Comparison of ENCODE assay signal across 10 cellular contexts in genomic region chr2:96501471-96501874, GRCh38. TPM values are rescaled to one million over a fixed set of nuclear protein-coding genes. Genes with fewer than 3 reads are reported as not detected.
DNase-seq lines count a peak whose midpoint lies in the region; ATAC-seq and TF ChIP-seq lines count a peak whose summit lies in the region.
"Had no signal": no experiment of that assay in that cellular context is flagged by ENCODE, and none has a peak within 500 bp of the region (broad histone marks: within the 10 kb centered on the region; RNA-seq: fewer than 3 reads in every experiment).

No MANE protein-coding gene starts in this region.

- H3K4me1 Mint-ChIP-seq in T-cell (peaks cover 14 to 15% (median 15%) of the 10 kb centered on the region in 3 donors), memory B cell (peaks cover 11% of the 10 kb centered on the region), glutamatergic neuron (ENCODE audit: low read depth, unreplicated experiment) (no peaks in the 10 kb centered on the region)

- TF ChIP-seq CTCF in GM13977 (IDR thresholded peaks at IDR 0.05; ENCODE audit: extremely low read depth, insufficient read depth, missing control alignments) (no peak), GM20000 (IDR thresholded peaks at IDR 0.05; ENCODE audit: extremely low read depth, missing control alignments) (no peak), glutamatergic neuron (IDR thresholded peaks at IDR 0.05; ENCODE audit: partially characterized antibody, unreplicated experiment) (no peak)

- DNase-seq in GM13977 (ENCODE audit: low spot score) (peak; percentile 57), GM20000 (ENCODE audit: low spot score) (peak; percentile 66), T-cell (peak in 12 of 34 experiments; percentile 8 to 57 (median 19)), memory B cell (ENCODE audit: low spot score in 2 of 2) (peak in 1 of 2 donors; percentile 44), SKM-1 (lab: John Stamatoyannopoulos, UW; ENCODE audit: unreplicated experiment) (no peak), glutamatergic neuron (no peak), RPMI8226 (no peak)
- DNase-seq: NCI-H1105 treated with DMSO at 0.1 percent for 48 hours had no signal

- ATAC-seq in T-cell (replicated peaks in 1 of 4) (peak; percentile 55 to 95 (median 69)), memory B cell (ENCODE audit: low read depth) (peak; percentile 97), HG02852 (IDR thresholded peaks at IDR 0.05; ENCODE audit: unreplicated experiment) (no peak)

- H3K4me3 Mint-ChIP-seq in T-cell (no peak overlapping the region), memory B cell (peak overlapping the region; percentile 2), glutamatergic neuron (ENCODE audit: unreplicated experiment) (no peak overlapping the region)

- no peak overlapping the region for H3K27ac Mint-ChIP-seq in T-cell
- peak overlapping the region; percentile 62 for H3K27ac Mint-ChIP-seq in memory B cell
- no peak overlapping the region for H3K27ac Mint-ChIP-seq in glutamatergic neuron (ENCODE audit: unreplicated experiment)

- POLR2A ChIA-PET in T-cell (lab: Charles Lee), result no interaction called here

- H3K9me3 Mint-ChIP-seq in T-cell, result no peaks in the 10 kb centered on the region
- H3K9me3 Mint-ChIP-seq in memory B cell, result no peaks in the 10 kb centered on the region
- H3K9me3 Mint-ChIP-seq in glutamatergic neuron (ENCODE audit: unreplicated experiment), result peaks cover 2% of the 10 kb centered on the region

- CTCF ChIA-PET in T-cell (lab: Charles Lee), result no interaction called here

- H3K27me3 Mint-ChIP-seq in T-cell (peaks cover 0 to 3% of the 10 kb centered on the region in 2 donors), memory B cell (peaks cover 2% of the 10 kb centered on the region), glutamatergic neuron (ENCODE audit: unreplicated experiment) (peaks cover 6% of the 10 kb centered on the region)

- in situ Hi-C loops in GM13977 (cut with MboI; ENCODE audit: low pct_unique_long_range_greater_than_20kb, low sequenced_read_pairs, unreplicated experiment), result no loop called here

- H3K36me3 Mint-ChIP-seq in T-cell (no peaks in the 10 kb centered on the region), memory B cell (no peaks in the 10 kb centered on the region), glutamatergic neuron (ENCODE audit: unreplicated experiment) (no peaks in the 10 kb centered on the region)

RNA-seq across cellular contexts. Expression of gene NEURL3, which starts 3.7 kb away (rescaled TPM):
- under 1 TPM in 1 of 5 donors, not detected in 4; 0.23 TPM for total RNA-seq in T-cell
- total RNA-seq in glutamatergic neuron (ENCODE audit: unreplicated experiment), result not detected
- total RNA-seq: mesenteric fat pad had no signal

RNA-seq across cellular contexts. Expression of gene ARID5A, which starts 35.1 kb away (rescaled TPM):
- total RNA-seq in T-cell, result 100 to 1,000 TPM; 105 to 140 (median 116) TPM
- total RNA-seq in glutamatergic neuron (ENCODE audit: unreplicated experiment), result 3.5 TPM

Comparison
In these comparisons a context has a peak if more than half of its experiments do, and no peak if none do; other contexts are left out.
1. DNase-seq: peak in GM13977 (single experiment) and GM20000 (single experiment); none in SKM-1 (single experiment), glutamatergic neuron (single experiment) and RPMI8226 (single experiment).
2. RNA of gene ARID5A, which starts 35.1 kb away (total RNA-seq): 105 to 140 TPM in T-cell; 3.5 TPM in glutamatergic neuron (single experiment); every median in the first group is over 10 times any median in the second.